Comparison of ENCODE assay signal across 18 cellular contexts in the genomic region with DNA sequence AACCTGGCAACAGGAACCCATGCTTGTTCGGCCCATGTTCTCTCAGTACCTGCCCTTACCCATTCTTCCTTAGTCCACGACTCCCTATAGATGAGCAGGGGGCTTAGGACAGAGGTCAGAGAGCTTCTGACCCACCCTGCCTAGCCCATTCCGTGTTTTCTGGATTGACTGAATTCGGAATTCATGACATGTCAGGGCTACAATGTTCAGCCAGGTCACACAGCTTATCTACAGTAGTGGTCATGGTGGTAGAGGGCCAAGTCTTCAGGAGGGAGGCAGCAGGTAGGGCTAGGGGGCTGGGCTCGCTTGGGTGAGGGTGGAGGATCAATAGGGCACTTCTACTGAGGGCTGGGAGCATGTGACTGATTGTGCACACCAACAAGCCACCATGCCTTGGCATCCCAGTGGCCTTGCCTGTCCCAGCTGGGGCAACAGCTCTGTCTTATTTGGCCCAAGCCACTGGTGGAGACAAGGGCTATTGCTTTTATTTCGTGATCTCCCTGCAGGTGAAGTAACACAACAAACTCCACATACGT. TPM values are rescaled to one million over a fixed set of nuclear protein-coding genes. Genes with fewer than 3 reads are reported as not detected.
DNase-seq lines count a peak whose midpoint lies in the region; ATAC-seq, FAIRE-seq and TF ChIP-seq lines count a peak whose summit lies in the region.
"Had no signal": no experiment of that assay in that cellular context is flagged by ENCODE, and none has a peak within 500 bp of the region (broad histone marks: within the 10 kb centered on the region; RNA-seq: fewer than 3 reads in every experiment).

No MANE protein-coding gene starts in this region.

- H4K91ac ChIP-seq in H1 (replicated peaks; ENCODE audit: insufficient read length, low read length) = no peak overlapping the region

- no peak overlapping the region for H2BK12ac ChIP-seq in H1 (ENCODE audit: low read depth, low read length)

- H3F3A ChIP-seq in Loucy (ENCODE audit: low read depth) = no peaks in the 10 kb centered on the region

- H3K36me3 ChIP-seq in Loucy (ENCODE audit: insufficient read depth, low read length) (no peaks in the 10 kb centered on the region), H1 (ENCODE audit: control insufficient read depth in 2 of 4, insufficient read depth in 4 of 4, low read length in 3 of 4) (peaks cover 0 to 4% (median under 1%) of the 10 kb centered on the region in 4 experiments; a peak in 1 of 8 replicates)

- peaks cover 39% of the 10 kb centered on the region for H3K4me1 Mint-ChIP-seq in CD14-positive monocyte
- H3K4me1 Mint-ChIP-seq in nephron = peaks cover 25% of the 10 kb centered on the region
- peaks cover 7 to 21% (median 14%) of the 10 kb centered on the region in 4 donors for H3K4me1 Mint-ChIP-seq in naive thymus-derived CD8-positive, alpha-beta T cell

- H2BK5ac ChIP-seq in H1 (ENCODE audit: low read depth, low read length) = no peak overlapping the region; the same call in 1 of the 2 replicates

- H4K5ac ChIP-seq in H1 (ENCODE audit: insufficient read length, low read depth, low read length) = no peak overlapping the region

- H3K4me3 ChIP-seq in Loucy (ENCODE audit: low read length, poor library complexity, severe bottlenecking) (no peak overlapping the region), H1 (ENCODE audit: extremely low read depth in 1 of 4, insufficient read depth in 2 of 4, low read depth in 3 of 4, low read length in 4 of 4) (no peak overlapping the region)
- H3K4me3 ChIP-seq: GM12878, GM23248 had no signal

- H3K18ac ChIP-seq in H1 (ENCODE audit: extremely low read depth, low read length) = no peak overlapping the region

- H2BK20ac ChIP-seq in H1 (ENCODE audit: low read length) = peak overlapping the region; percentile 11; the same call in 1 of the 2 replicates

- H3K9me3 Mint-ChIP-seq in CD14-positive monocyte (no peaks in the 10 kb centered on the region), nephron (no peaks in the 10 kb centered on the region)
- H3K9me3 Mint-ChIP-seq in naive thymus-derived CD8-positive, alpha-beta T cell = no peaks in the 10 kb centered on the region

- H3K27ac Mint-ChIP-seq in CD14-positive monocyte (peak overlapping the region; percentile 14 to 90 (median 74)), nephron (peak overlapping the region; percentile 39 to 90 (median 87))
- H3K27ac Mint-ChIP-seq in naive thymus-derived CD8-positive, alpha-beta T cell = peak overlapping the region in 1 of 10 donors; percentile 41

- H3K27me3 ChIP-seq in Loucy (ENCODE audit: insufficient read depth, low read length, poor library complexity, severe bottlenecking) (peaks cover 4% of the 10 kb centered on the region), H1 (replicated peaks in 1 of 4; ENCODE audit: control insufficient read depth in 3 of 4, extremely low read depth in 1 of 4, insufficient read depth in 3 of 4, low read length in 3 of 4) (no peaks in the 10 kb centered on the region)

- H3K4me3 Mint-ChIP-seq in CD14-positive monocyte (peak overlapping the region in 1 of 2 donors; percentile 59), nephron (peak overlapping the region; percentile 48 to 53 (median 49))
- H3K4me3 Mint-ChIP-seq in naive thymus-derived CD8-positive, alpha-beta T cell = no peak overlapping the region

- H3K4me1 ChIP-seq in Loucy (ENCODE audit: insufficient read depth, low read length, poor library complexity, severe bottlenecking) (peaks cover 27% of the 10 kb centered on the region), H1 (replicated peaks in 1 of 4; ENCODE audit: control insufficient read depth in 3 of 4, insufficient read depth in 4 of 4, low read length in 3 of 4) (peaks cover 0 to 9% (median 3%) of the 10 kb centered on the region in 4 experiments; a peak in 3 of 7 replicates)

- H3K4me2 ChIP-seq in Loucy (ENCODE audit: low read depth, low read length, poor library complexity, severe bottlenecking) = peak overlapping the region; percentile 45
- no peak overlapping the region for H3K4me2 ChIP-seq in H1 (ENCODE audit: insufficient read depth in 1 of 2, low read depth in 2 of 2, low read length in 2 of 2)

- H3K9ac ChIP-seq in Loucy (ENCODE audit: low read depth, low read length, poor library complexity, severe bottlenecking) (no peak overlapping the region), H1 (replicated peaks in 1 of 4; ENCODE audit: extremely low read depth in 1 of 4, low read depth in 3 of 4, low read length in 3 of 4) (no peak overlapping the region)
- H3K9ac ChIP-seq: GM23248 had no signal

- DNase-seq in CD14-positive monocyte (ENCODE audit: low spot score) (no peak), H1 (ENCODE audit: low read depth in 1 of 2, low spot score in 2 of 2) (no peak), iPS-NIHi11 (ENCODE audit: low spot score) (no peak), NOMO-1 treated with dmso at 0.1 percent for 144 hours (lab: John Stamatoyannopoulos, UW; ENCODE audit: unreplicated experiment) (no peak), omental fat pad (ENCODE audit: low spot score) (no peak)
- no peak for DNase-seq in naive thymus-derived CD8-positive, alpha-beta T cell
- DNase-seq: COR-L47, DMS153, NCI-H1417, NCI-H1930, NCI-H345, NCI-H526 had no signal

- H3K36me3 Mint-ChIP-seq in CD14-positive monocyte (peaks cover 5 to 11% of the 10 kb centered on the region in 2 donors), nephron (ENCODE audit: low read depth) (peaks cover 18% of the 10 kb centered on the region)
- no peaks in the 10 kb centered on the region for H3K36me3 Mint-ChIP-seq in naive thymus-derived CD8-positive, alpha-beta T cell

- H3K9me3 ChIP-seq in Loucy (ENCODE audit: insufficient read depth, low read depth, low read length) (no peaks in the 10 kb centered on the region), H1 (ENCODE audit: insufficient read depth in 2 of 2, low read depth in 1 of 2, low read length in 1 of 2) (no peaks in the 10 kb centered on the region)

- FAIRE-seq in H1 (lab: Jason Lieb, UNC) = no peak
- FAIRE-seq: GM12878 had no signal

- TF ChIP-seq EP300 in H1 (IDR thresholded peaks at IDR 0.05; ENCODE audit: borderline replicate concordance in 1 of 2, low read depth in 2 of 2, low read length in 2 of 2) = no peak

- no peak overlapping the region for H2BK120ac ChIP-seq in H1 (replicated peaks; ENCODE audit: low read depth, low read length)

- H3K27ac ChIP-seq in H1 (ENCODE audit: low read depth, low read length) = no peak overlapping the region
- H3K27ac ChIP-seq: C4-2B, GM23248 had no signal

- H3K9me2 ChIP-seq in Loucy (replicated peaks; ENCODE audit: low read depth, low read length) = no peaks in the 10 kb centered on the region

- no peak overlapping the region for H2AK5ac ChIP-seq in H1 (ENCODE audit: low read depth, low read length)

- H2AFZ ChIP-seq in Loucy (ENCODE audit: low read length) (no peak overlapping the region), H1 (ENCODE audit: low read length) (no peak overlapping the region)
- H2AFZ ChIP-seq: GM23248 had no signal

- no peaks in the 10 kb centered on the region for H3K79me1 ChIP-seq in H1 (ENCODE audit: low read depth, low read length)

- CTCF ChIA-PET in H1 (lab: Charles Lee; ENCODE audit: partially characterized antibody) = interaction anchor here (0.6 to 11.5 kb wide), 4 partner anchors 15 to 1047 kb away, joined by 3 to 115 read pairs (median 50); a partner anchor contains a TSS

- intact Hi-C loops in CD14-positive monocyte (cut with micrococcal nuclease) = loop anchor here in 1 of 2 donors (5.0 kb wide), 1 partner anchor 32 kb away; no protein-coding TSS in a partner anchor

- H3K27me3 Mint-ChIP-seq in CD14-positive monocyte (ENCODE audit: low read depth in 3 of 3) = no peaks in the 10 kb centered on the region
- H3K27me3 Mint-ChIP-seq in nephron (ENCODE audit: low read depth) = no peaks in the 10 kb centered on the region
- no peaks in the 10 kb centered on the region for H3K27me3 Mint-ChIP-seq in naive thymus-derived CD8-positive, alpha-beta T cell

- 90% methylated on average over 7 of the region's 7 CpGs; no CpG with 5 or more reads in 1 of the 2 experiments for WGBS in H1 (ENCODE audit: extremely low coverage in 1 of 2, insufficient coverage in 1 of 2, insufficient read length in 1 of 2, insufficient replicate concordance in 2 of 2, low coverage in 1 of 2, low lambda C conversion rate in 2 of 2, missing lambda C conversion rate in 1 of 2), 2 experiments

- ATAC-seq in naive thymus-derived CD8-positive, alpha-beta T cell = no peak
- ATAC-seq in omental fat pad (ENCODE audit: low FRiP score) = no peak
- ATAC-seq: GM12878, Panc1 had no signal

- H4K20me1 ChIP-seq in Loucy (ENCODE audit: insufficient read depth, low read length, poor library complexity, severe bottlenecking) = peaks cover 4% of the 10 kb centered on the region
- no peaks in the 10 kb centered on the region for H4K20me1 ChIP-seq in H1 (replicated peaks in 1 of 2; ENCODE audit: control insufficient read depth in 1 of 2, insufficient read depth in 2 of 2, low read length in 2 of 2)

- no peak overlapping the region for H3K14ac ChIP-seq in H1 (ENCODE audit: insufficient read length)

- TF ChIP-seq POLR2A in H1 (IDR thresholded peaks at IDR 0.05; ENCODE audit: control extremely low read depth in 1 of 2, low read depth in 2 of 2, low read length in 2 of 2) = no peak

- no peak for TF ChIP-seq RAD21 in H1 (IDR thresholded peaks at IDR 0.05 in 1 of 2, conservative IDR thresholded peaks at IDR 0.05 in 1 of 2; ENCODE audit: low read depth in 2 of 2, low read length in 2 of 2)

- no peak for TF ChIP-seq CTCF in CD14-positive monocyte (IDR thresholded peaks at IDR 0.05)
- no peak for TF ChIP-seq CTCF in Loucy (conservative IDR thresholded peaks at IDR 0.05; ENCODE audit: low read length)
- no peak for TF ChIP-seq CTCF in H1 (IDR thresholded peaks at IDR 0.05; ENCODE audit: control extremely low read depth in 1 of 3, insufficient read depth in 1 of 3, low read depth in 1 of 3, low read length in 3 of 3)
- no peak for TF ChIP-seq CTCF in nephron (IDR thresholded peaks at IDR 0.05; ENCODE audit: unreplicated experiment in 3 of 3)
- TF ChIP-seq CTCF in omental fat pad (IDR thresholded peaks at IDR 0.05) = no peak

- no peak overlapping the region for H3K4ac ChIP-seq in H1 (replicated peaks; ENCODE audit: insufficient read length, low read depth, low read length)

- H3K79me2 ChIP-seq in Loucy (ENCODE audit: insufficient read depth, low read length) = peaks cover 24% of the 10 kb centered on the region
- peaks cover 0 to 5% of the 10 kb centered on the region in 2 experiments; a peak in 2 of 4 replicates for H3K79me2 ChIP-seq in H1 (ENCODE audit: control insufficient read depth in 1 of 2, insufficient read depth in 2 of 2, low read length in 2 of 2)

- no peak overlapping the region for H2BK15ac ChIP-seq in H1 (ENCODE audit: low read length)

- peaks cover 6% of the 10 kb centered on the region for H3K23me2 ChIP-seq in H1 (ENCODE audit: low read depth, low read length)

- POLR2A ChIA-PET in H1 (lab: Charles Lee; ENCODE audit: partially characterized antibody) = interaction anchor here (1.8 to 26.8 kb wide), 2 partner anchors 9 to 12 kb away, joined by 13 to 1076 read pairs; a partner anchor contains a TSS
- POLR2A ChIA-PET in naive thymus-derived CD8-positive, alpha-beta T cell (lab: Charles Lee) = interaction anchor here (1.0 to 9.4 kb wide), 3 partner anchors 7 to 21 kb away, joined by 3 to 676 read pairs (median 100); a partner anchor contains a TSS

- no peak overlapping the region for H4K8ac ChIP-seq in H1 (ENCODE audit: extremely low read depth, insufficient read depth, low read length)

- H3K23ac ChIP-seq in H1 (ENCODE audit: insufficient read length) = no peak overlapping the region

- H3K56ac ChIP-seq in H1 (replicated peaks; ENCODE audit: insufficient read length, low read depth, low read length) = no peak overlapping the region

RNA-seq across cellular contexts. Expression of a gene that starts 3.1 kb away (rescaled TPM):
- 1 to 10 TPM; 2.5 to 2.9 TPM for polyA plus RNA-seq in CD14-positive monocyte
- total RNA-seq in H1 (2021; fragmentation: NEBNext Ultra II Directional; extraction: Animal tissue kit (Norgen Biotek cat#: 25700)) = 13.2 and 13.9 TPM in 2 replicates
- 7.5 and 10.6 TPM in 2 replicates for polyA plus RNA-seq in H1 (2011; rRNA removed)
- polyA plus RNA-seq in H1 (2011; cell fraction: cytosol; rRNA removed) = 11.8 TPM
- polyA plus RNA-seq in H1 (2011; cell fraction: nucleus; rRNA removed) = 9.0 TPM
- polyA plus RNA-seq in H1 (2012, experiment 1 of 2) = 7.8 to 13.6 TPM (median 12.5 TPM) in 4 replicates
- polyA plus RNA-seq in H1 (2012, experiment 2 of 2) = 13.0 TPM
- polyA plus RNA-seq in H1 (2013, experiment 1 of 2) = 4.2 TPM
- polyA plus RNA-seq in H1 (2013, experiment 2 of 2) = 4.1 TPM
- polyA minus RNA-seq in H1 (2011; rRNA and poly(A)+ RNA removed) = 5.9 and 6.0 TPM in 2 replicates
- polyA minus RNA-seq in H1 (2011; cell fraction: cytosol; rRNA and poly(A)+ RNA removed) = 5.0 TPM
- 5.5 TPM for polyA minus RNA-seq in H1 (2011; cell fraction: nucleus; rRNA and poly(A)+ RNA removed)
- 1 to 10 TPM; 3.4 to 4.4 TPM for total RNA-seq in naive thymus-derived CD8-positive, alpha-beta T cell
- 1 to 10 TPM; 2.6 to 3.6 (median 3.3) TPM for polyA plus RNA-seq in naive thymus-derived CD8-positive, alpha-beta T cell
- total RNA-seq in omental fat pad = 1 to 10 TPM; 1.4 to 9.3 (median 3.9) TPM

RNA-seq across cellular contexts. Expression of a gene that starts 16.5 kb away (rescaled TPM):
- polyA plus RNA-seq in CD14-positive monocyte = 1 to 10 TPM; 2.2 to 2.5 TPM
- total RNA-seq in H1 (2021; fragmentation: NEBNext Ultra II Directional; extraction: Animal tissue kit (Norgen Biotek cat#: 25700)) = 36.9 and 38.3 TPM in 2 replicates
- polyA plus RNA-seq in H1 (2011; rRNA removed) = 9.1 and 11.1 TPM in 2 replicates
- polyA plus RNA-seq in H1 (2011; cell fraction: cytosol; rRNA removed) = 14.0 TPM
- polyA plus RNA-seq in H1 (2011; cell fraction: nucleus; rRNA removed) = 10.2 TPM
- polyA plus RNA-seq in H1 (2012, experiment 1 of 2) = 16.8 to 21.8 TPM (median 20.6 TPM) in 4 replicates
- polyA plus RNA-seq in H1 (2012, experiment 2 of 2) = 7.1 TPM
- 18.9 TPM for polyA plus RNA-seq in H1 (2013, experiment 1 of 2)
- polyA plus RNA-seq in H1 (2013, experiment 2 of 2) = 18.6 TPM
- polyA minus RNA-seq in H1 (2011; rRNA and poly(A)+ RNA removed) = 2.5 and 3.5 TPM in 2 replicates
- 6.5 TPM for polyA minus RNA-seq in H1 (2011; cell fraction: cytosol; rRNA and poly(A)+ RNA removed)
- 7.7 TPM for polyA minus RNA-seq in H1 (2011; cell fraction: nucleus; rRNA and poly(A)+ RNA removed)
- total RNA-seq in naive thymus-derived CD8-positive, alpha-beta T cell = 10 to 100 TPM; 34.3 to 35.1 TPM
- 1 to 10 TPM; 4.9 to 6.8 (median 5.4) TPM for polyA plus RNA-seq in naive thymus-derived CD8-positive, alpha-beta T cell
- 10 to 100 TPM; 21.9 to 31.0 (median 24.3) TPM for total RNA-seq in omental fat pad

RNA-seq across cellular contexts. Expression of a gene that starts 29.3 kb away (rescaled TPM):
- 1 to 10 TPM; 4.8 to 6.2 TPM for polyA plus RNA-seq in CD14-positive monocyte
- 9.3 and 10.7 TPM in 2 replicates for total RNA-seq in H1 (2021; fragmentation: NEBNext Ultra II Directional; extraction: Animal tissue kit (Norgen Biotek cat#: 25700))
- polyA plus RNA-seq in H1 (2011; rRNA removed) = 7.3 and 14.2 TPM in 2 replicates
- 15.5 TPM for polyA plus RNA-seq in H1 (2011; cell fraction: cytosol; rRNA removed)
- 47.3 TPM for polyA plus RNA-seq in H1 (2011; cell fraction: nucleus; rRNA removed)
- polyA plus RNA-seq in H1 (2012, experiment 1 of 2) = 10.5 to 14.1 TPM (median 12.7 TPM) in 4 replicates
- 9.2 TPM for polyA plus RNA-seq in H1 (2012, experiment 2 of 2)
- 9.3 TPM for polyA plus RNA-seq in H1 (2013, experiment 1 of 2)
- 7.3 TPM for polyA plus RNA-seq in H1 (2013, experiment 2 of 2)
- polyA minus RNA-seq in H1 (2011; rRNA and poly(A)+ RNA removed) = 7.1 and 7.7 TPM in 2 replicates
- polyA minus RNA-seq in H1 (2011; cell fraction: cytosol; rRNA and poly(A)+ RNA removed) = 8.5 TPM
- 18.7 TPM for polyA minus RNA-seq in H1 (2011; cell fraction: nucleus; rRNA and poly(A)+ RNA removed)
- total RNA-seq in naive thymus-derived CD8-positive, alpha-beta T cell = 10 to 100 TPM; 39.4 to 48.5 TPM
- 10 to 100 TPM; 10.5 to 17.4 (median 11.7) TPM for polyA plus RNA-seq in naive thymus-derived CD8-positive, alpha-beta T cell
- total RNA-seq in omental fat pad = 10 to 100 TPM in 2 of 4 donors, 1 to 10 TPM in 2; 6.4 to 23.2 (median 8.5) TPM

RNA-seq across cellular contexts. Expression of a gene that starts 32.5 kb away (rescaled TPM):
- polyA plus RNA-seq in CD14-positive monocyte (1 to 10 TPM in 1 of 2 donors, under 1 TPM in 1; 0.97 to 2.5 TPM), H1 (2011; rRNA removed) (26.5 and 32.3 TPM in 2 replicates)
- 42.7 and 48.1 TPM in 2 replicates for total RNA-seq in H1 (2021; fragmentation: NEBNext Ultra II Directional; extraction: Animal tissue kit (Norgen Biotek cat#: 25700))
- polyA plus RNA-seq in H1 (2011; cell fraction: cytosol; rRNA removed) = 24.7 TPM
- 28.3 TPM for polyA plus RNA-seq in H1 (2011; cell fraction: nucleus; rRNA removed)
- 21.6 to 33.0 TPM (median 28.2 TPM) in 4 replicates for polyA plus RNA-seq in H1 (2012, experiment 1 of 2)
- 27.8 TPM for polyA plus RNA-seq in H1 (2012, experiment 2 of 2)
- polyA plus RNA-seq in H1 (2013, experiment 1 of 2) = 20.4 TPM
- polyA plus RNA-seq in H1 (2013, experiment 2 of 2) = 20.7 TPM
- polyA minus RNA-seq in H1 (2011; rRNA and poly(A)+ RNA removed) = 16.3 and 24.8 TPM in 2 replicates
- 18.3 TPM for polyA minus RNA-seq in H1 (2011; cell fraction: cytosol; rRNA and poly(A)+ RNA removed)
- 25.1 TPM for polyA minus RNA-seq in H1 (2011; cell fraction: nucleus; rRNA and poly(A)+ RNA removed)
- total RNA-seq in naive thymus-derived CD8-positive, alpha-beta T cell = 1 to 10 TPM; 1.6 to 4.0 TPM
- under 1 TPM; 0.35 to 0.65 (median 0.56) TPM for polyA plus RNA-seq in naive thymus-derived CD8-positive, alpha-beta T cell
- 10 to 100 TPM; 35.4 to 68.4 (median 44.2) TPM for total RNA-seq in omental fat pad

RNA-seq across cellular contexts. Expression of a gene that starts 56.9 kb away (rescaled TPM):
- polyA plus RNA-seq in CD14-positive monocyte (10 to 100 TPM; 23.8 to 24.8 TPM), H1 (2011; rRNA removed) (2.5 and 5.3 TPM in 2 replicates)
- 8.6 and 9.8 TPM in 2 replicates for total RNA-seq in H1 (2021; fragmentation: NEBNext Ultra II Directional; extraction: Animal tissue kit (Norgen Biotek cat#: 25700))
- polyA plus RNA-seq in H1 (2011; cell fraction: cytosol; rRNA removed) = 3.5 TPM
- 17.2 TPM for polyA plus RNA-seq in H1 (2011; cell fraction: nucleus; rRNA removed)
- polyA plus RNA-seq in H1 (2012, experiment 1 of 2) = 6.9 to 11.7 TPM (median 8.4 TPM) in 4 replicates
- polyA plus RNA-seq in H1 (2012, experiment 2 of 2) = 7.1 TPM
- polyA plus RNA-seq in H1 (2013, experiment 1 of 2) = 6.8 TPM
- polyA plus RNA-seq in H1 (2013, experiment 2 of 2) = 7.0 TPM
- 1.9 and 2.8 TPM in 2 replicates for polyA minus RNA-seq in H1 (2011; rRNA and poly(A)+ RNA removed)
- 3.7 TPM for polyA minus RNA-seq in H1 (2011; cell fraction: cytosol; rRNA and poly(A)+ RNA removed)
- polyA minus RNA-seq in H1 (2011; cell fraction: nucleus; rRNA and poly(A)+ RNA removed) = 6.9 TPM
- 100 to 1,000 TPM; 383 to 394 TPM for total RNA-seq in naive thymus-derived CD8-positive, alpha-beta T cell
- polyA plus RNA-seq in naive thymus-derived CD8-positive, alpha-beta T cell = 10 to 100 TPM; 18.0 to 35.5 (median 21.5) TPM
- total RNA-seq in omental fat pad = 10 to 100 TPM; 19.7 to 56.4 (median 38.8) TPM

Comparison
In these comparisons a context has a peak if more than half of its experiments do, and no peak if none do; other contexts are left out.
1. H3K4me3 Mint-ChIP-seq: peak in nephron (3 of 3); none in naive thymus-derived CD8-positive, alpha-beta T cell (0 of 10).